ENCODE assay signal across 8 cellular contexts in genomic region chr13:48412100-48412556, GRCh38. TPM values are rescaled to one million over a fixed set of nuclear protein-coding genes. Genes with fewer than 3 reads are reported as not detected.
DNase-seq lines count a peak whose midpoint lies in the region; ATAC-seq, FAIRE-seq and TF ChIP-seq lines count a peak whose summit lies in the region.

No MANE protein-coding gene starts in this region.

- peak overlapping the region; percentile 32; the same call in 1 of the 2 replicates for H3K9ac ChIP-seq in HUES48 (ENCODE audit: low read depth, low read length)
- H3K9ac ChIP-seq in GM12878 (ENCODE audit: control insufficient read depth, insufficient read depth, low read length): peak overlapping the region; percentile 46

- in situ Hi-C loops in GM12878 (cut with MboI): no loop called here
- in situ Hi-C loops in GM13976 (cut with MboI; ENCODE audit: low sequenced_read_pairs, unreplicated experiment): no loop called here

- ATAC-seq in GM12878 (peak; percentile 67), GM19328 (IDR thresholded peaks at IDR 0.05; ENCODE audit: unreplicated experiment) (no peak)

- no TSS peak for BruUV-seq in GM12878 (replicated peaks; lab: Mats Ljungman, UMichigan)

- peak overlapping the region; percentile 81 for H3K27ac ChIP-seq in HUES48 (ENCODE audit: low read depth, low read length)
- H3K27ac ChIP-seq in GM12878 (ENCODE audit: control insufficient read depth, insufficient read depth): peak overlapping the region; percentile 73
- H3K27ac ChIP-seq in stomach: peak overlapping the region; percentile 31 to 86 (median 57)

- TF ChIP-seq EP300 in GM12878 (IDR thresholded peaks at IDR 0.05; ENCODE audit: borderline replicate concordance in 1 of 2, control insufficient read depth in 1 of 2, low read depth in 2 of 2, low read length in 2 of 2): no peak
- no peak for TF ChIP-seq EP300 in stomach (IDR thresholded peaks at IDR 0.05)

- SMC1A ChIA-PET in GM12878 (lab: Charles Lee; ENCODE audit: uncharacterized antibody, unreplicated experiment): interaction anchor here (0.6 to 1.4 kb wide), 6 partner anchors 9 to 168 kb away, joined by 3 to 9 read pairs (median 4); no protein-coding TSS in a partner anchor

- no peaks in the 10 kb centered on the region for H3K36me3 ChIP-seq in HUES48 (ENCODE audit: control insufficient read depth, insufficient read depth, low read length)
- peaks cover 0 to 3% of the 10 kb centered on the region in 2 experiments; a peak in 2 of 4 replicates for H3K36me3 ChIP-seq in GM12878 (ENCODE audit: control insufficient read depth in 2 of 2, insufficient read depth in 2 of 2, low read length in 1 of 2)
- H3K36me3 ChIP-seq in kidney epithelial cell (ENCODE audit: control insufficient read depth, insufficient read depth, low read length): no peaks in the 10 kb centered on the region
- peaks cover 0 to 12% (median 8%) of the 10 kb centered on the region in 4 donors for H3K36me3 ChIP-seq in stomach

- POLR2A ChIA-PET in GM12878 (lab: Charles Lee): interaction anchor here (0.5 kb wide), 1 partner anchor 115 kb away, joined by 3 read pairs; no protein-coding TSS in a partner anchor

- no peak overlapping the region for H2AFZ ChIP-seq in GM12878 (ENCODE audit: control insufficient read depth, low read depth, low read length)

- H3K4me3 ChIP-seq in HUES48 (ENCODE audit: low read depth, low read length): peak overlapping the region; percentile 66
- peak overlapping the region; percentile 39 for H3K4me3 ChIP-seq in GM12878
- peak overlapping the region; percentile 50 for H3K4me3 ChIP-seq in kidney epithelial cell (ENCODE audit: low read depth, low read length)
- peak overlapping the region; percentile 39 to 47 (median 43) for H3K4me3 ChIP-seq in stomach

- H3K9me3 ChIP-seq in HUES48 (ENCODE audit: control insufficient read depth, insufficient read depth, low read length) (no peaks in the 10 kb centered on the region), GM12878 (replicated peaks; ENCODE audit: control insufficient read depth, insufficient read depth, low read length) (peaks cover 7% of the 10 kb centered on the region; the same call in 2 of the 3 replicates), stomach (no peaks in the 10 kb centered on the region)

- no peaks in the 10 kb centered on the region for H4K20me1 ChIP-seq in GM12878 (ENCODE audit: control insufficient read depth, insufficient read depth)

- 97% methylated on average over 7 of the region's 7 CpGs for WGBS in GM12878 (ENCODE audit: insufficient coverage, insufficient replicate concordance, low lambda C conversion rate, missing lambda C conversion rate)
- 8 to 29% (median 9%) methylated on average over 7 of the region's 7 CpGs for WGBS in stomach, 5 donors

- FAIRE-seq in GM12878 (lab: Jason Lieb, UNC): peak; percentile 18

- DNase-seq in GM12878 (ENCODE audit: low read depth, low spot score): no peak
- no peak for DNase-seq in kidney epithelial cell (ENCODE audit: low read depth)
- DNase-seq in stomach: no peak
- no peak for DNase-seq in GM20000 (ENCODE audit: low spot score)
- no peak for DNase-seq in GM13976 (ENCODE audit: low spot score)
- DNase-seq in HuH-7.5 (ENCODE audit: low spot score): no peak

- peaks cover 33% of the 10 kb centered on the region for H3K79me2 ChIP-seq in GM12878 (ENCODE audit: control insufficient read depth, insufficient read depth, low read length)

- TF ChIP-seq CTCF in GM12878 (IDR thresholded peaks at IDR 0.05 in 2 of 3, conservative IDR thresholded peaks at IDR 0.05 in 1 of 3; ENCODE audit: control insufficient read depth in 2 of 3, extremely low read depth in 1 of 3, insufficient read depth in 1 of 3, low read depth in 3 of 3, low read length in 3 of 3) (no peak), kidney epithelial cell (IDR thresholded peaks at IDR 0.05; ENCODE audit: insufficient read depth, low read length, poor library complexity, severe bottlenecking) (no peak), stomach (IDR thresholded peaks at IDR 0.05) (no peak), GM20000 (IDR thresholded peaks at IDR 0.05; ENCODE audit: extremely low read depth, missing control alignments) (no peak), GM13976 (IDR thresholded peaks at IDR 0.05; ENCODE audit: borderline replicate concordance, control extremely low read depth, extremely low read depth, insufficient read depth, missing control alignments) (no peak)

- RAD21 ChIA-PET in GM12878 (lab: Charles Lee; ENCODE audit: unreplicated experiment): interaction anchor here (1.0 to 1.5 kb wide), 4 partner anchors 9 to 122 kb away, joined by 4 read pairs; no protein-coding TSS in a partner anchor

- TF ChIP-seq RAD21 in GM12878 (IDR thresholded peaks at IDR 0.05; ENCODE audit: insufficient read depth, low read depth, low read length): no peak

- TF ChIP-seq POLR2A in GM12878 (IDR thresholded peaks at IDR 0.05; ENCODE audit: low read depth, low read length): no peak
- TF ChIP-seq POLR2A in stomach (IDR thresholded peaks at IDR 0.05): no peak

- CTCF ChIA-PET in GM12878 (lab: Yijun Ruan, JAX): interaction anchor here (0.6 to 1.5 kb wide), 4 partner anchors 14 to 168 kb away, joined by 3 to 4 read pairs (median 3); no protein-coding TSS in a partner anchor

- H3K4me1 ChIP-seq in HUES48 (ENCODE audit: control insufficient read depth, insufficient read depth, low read length) (peaks cover 24% of the 10 kb centered on the region), GM12878 (ENCODE audit: control insufficient read depth, insufficient read depth, low read length) (no peaks in the 10 kb centered on the region), stomach (peaks cover 0 to 30% (median 4%) of the 10 kb centered on the region in 4 donors)

- intact Hi-C loops in GM12878 (cut with micrococcal nuclease; ENCODE audit: unreplicated experiment) (no loop called here), stomach (cut with DNase I; ENCODE audit: low total_unique reads) (no loop called here)

- H3K4me2 ChIP-seq in GM12878 (ENCODE audit: control insufficient read depth, insufficient read depth): no peak overlapping the region; the same call in 1 of the 2 replicates

- H3K27me3 ChIP-seq in HUES48 (ENCODE audit: control insufficient read depth, insufficient read depth, low read length) (0 out of 2 replicates have a peak, but pooled peaks cover 3% of the 10 kb centered on the region), GM12878 (replicated peaks in 1 of 2; ENCODE audit: control insufficient read depth in 2 of 2, insufficient read depth in 2 of 2, low read length in 1 of 2) (no peaks in the 10 kb centered on the region), kidney epithelial cell (ENCODE audit: control insufficient read depth, insufficient read depth, low read length) (no peaks in the 10 kb centered on the region), stomach (no peaks in the 10 kb centered on the region)

TF ChIP-seq in GM12878, 131 proteins besides CTCF, POLR2A, EP300 and RAD21 (continues in another document):
- TF ChIP-seq NBN (IDR thresholded peaks at IDR 0.05) (no peak), PAX8 (IDR thresholded peaks at IDR 0.05) (no peak), CREM (IDR thresholded peaks at IDR 0.05; ENCODE audit: low read depth) (no peak), MAX (IDR thresholded peaks at IDR 0.05; ENCODE audit: low read depth, low read length) (no peak), NFIC (IDR thresholded peaks at IDR 0.05; ENCODE audit: low read depth, low read length) (no peak), ATF7 (IDR thresholded peaks at IDR 0.05; ENCODE audit: low read depth) (no peak), MYC (IDR thresholded peaks at IDR 0.05; ENCODE audit: insufficient read depth, insufficient read length, insufficient replicate concordance, low read length, severe bottlenecking) (no peak), SUPT20H (IDR thresholded peaks at IDR 0.05; ENCODE audit: borderline replicate concordance, control insufficient read depth, low read depth, low read length) (no peak), IRF5 (IDR thresholded peaks at IDR 0.05; ENCODE audit: borderline replicate concordance) (no peak), RFX5 (IDR thresholded peaks at IDR 0.05; ENCODE audit: low read depth, low read length) (no peak)

RNA-seq across cellular contexts. Expression of gene LPAR6, which starts 0.8 kb away (rescaled TPM):
- total RNA-seq in GM12878 (2013; cell fraction: nucleolus; rRNA removed): 1.1 and 1.3 TPM in 2 replicates
- 3.4 TPM in 2 replicates for total RNA-seq in GM12878 (2014; rRNA removed)
- 3.1 and 3.4 TPM in 2 replicates for total RNA-seq in GM12878 (2014; rRNA removed; fragmentation: Illumina TruSeq; extraction: Trizol)
- 2.2 TPM in 2 replicates for total RNA-seq in GM12878 (2021)
- 4.4 TPM for polyA plus RNA-seq in GM12878 (2011; ENCODE audit: low read depth)
- 3.1 and 5.8 TPM in 2 replicates for polyA plus RNA-seq in GM12878 (2011; rRNA removed)
- 0.84 and 0.94 TPM in 2 replicates for polyA plus RNA-seq in GM12878 (2011; cell fraction: cytosol; rRNA removed)
- 1.8 and 2.0 TPM in 2 replicates for polyA plus RNA-seq in GM12878 (2011; cell fraction: nucleus; rRNA removed)
- 7.4 and 14.4 TPM in 2 replicates for polyA plus RNA-seq in GM12878 (2012)
- polyA plus RNA-seq in GM12878 (2014; fragmentation: Illumina TruSeq; extraction: Trizol): 4.2 and 7.5 TPM in 2 replicates
- 1 to 10 TPM; 2.0 to 3.2 TPM for polyA plus RNA-seq in GM12878 (2014; fragmentation: Nextera tagmentation; extraction: Ambion mirVana)
- 1.9 and 2.3 TPM in 2 replicates for polyA plus RNA-seq in GM12878 (2014; rRNA removed)
- polyA plus RNA-seq in GM12878 (2016; fragmentation: Nextera tagmentation; extraction: Ambion mirVana): 1 to 10 TPM; 1.4 to 2.6 TPM
- polyA minus RNA-seq in GM12878 (2011; rRNA and poly(A)+ RNA removed): 0.51 and 0.52 TPM in 2 replicates
- polyA minus RNA-seq in GM12878 (2011; cell fraction: cytosol; rRNA and poly(A)+ RNA removed): not detected in 2 replicates
- polyA minus RNA-seq in GM12878 (2011; cell fraction: nucleus; rRNA and poly(A)+ RNA removed): 1.1 TPM in 2 replicates
- 5.1 and 6.2 TPM in 2 replicates for total RNA-seq in kidney epithelial cell
- 10 to 100 TPM in 3 of 5 donors, 1 to 10 TPM in 2; 1.4 to 74.1 (median 16.1) TPM for total RNA-seq in stomach
- 100 to 1,000 TPM in 1 of 3 donors, 1 to 10 TPM in 2; 5.5 to 104 (median 7.6) TPM for polyA plus RNA-seq in stomach
